ENCODE assay signal across 1 cellular context in the genomic region with DNA sequence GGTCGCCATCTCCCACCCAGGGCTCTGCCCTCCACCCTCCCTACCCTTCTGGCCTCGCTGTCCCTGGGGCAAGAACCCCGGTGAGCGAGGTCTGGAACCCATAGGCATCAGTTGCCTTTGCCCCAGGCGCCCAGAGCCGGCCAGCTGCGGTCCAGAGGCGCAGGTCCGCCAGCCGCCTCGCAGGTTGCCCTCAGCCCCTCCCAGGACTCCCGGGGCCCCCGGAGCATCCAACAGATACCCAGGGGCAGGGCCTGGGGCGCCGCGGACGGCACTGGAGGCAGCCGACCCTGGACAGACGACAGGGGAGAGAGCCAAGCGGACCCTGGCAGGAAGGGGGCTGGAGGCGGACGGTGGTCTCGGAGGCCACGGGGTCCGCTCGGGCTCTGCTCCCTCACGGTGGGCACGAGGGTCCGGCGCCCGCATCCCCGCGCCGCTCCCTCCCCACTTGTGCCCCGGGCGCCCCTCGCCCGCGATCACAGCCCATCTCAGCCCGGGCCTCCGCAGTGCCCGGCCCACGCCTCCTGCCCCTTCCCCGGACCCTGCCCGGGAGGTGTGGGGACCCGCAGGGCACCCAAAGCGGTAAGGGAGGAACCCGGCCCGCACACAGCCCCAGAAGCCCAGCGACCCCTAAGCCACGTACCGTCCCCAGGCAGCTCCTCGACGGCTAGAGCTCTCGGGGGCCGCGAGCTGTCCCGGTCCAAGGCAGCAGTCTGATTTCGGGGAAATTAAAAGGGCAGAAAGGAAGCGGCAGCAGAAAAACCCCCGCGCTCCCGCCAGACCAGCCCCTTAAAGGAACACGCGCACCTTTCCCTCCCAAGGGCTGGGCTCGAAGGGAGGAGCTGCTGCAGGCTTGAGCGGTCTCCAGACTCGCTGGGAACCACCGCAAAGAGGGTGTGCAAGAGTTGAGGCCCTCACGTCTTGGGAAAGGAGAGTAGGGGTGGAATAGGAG.
TF ChIP-seq lines count a peak whose summit lies in the region.

A gene with protein sequence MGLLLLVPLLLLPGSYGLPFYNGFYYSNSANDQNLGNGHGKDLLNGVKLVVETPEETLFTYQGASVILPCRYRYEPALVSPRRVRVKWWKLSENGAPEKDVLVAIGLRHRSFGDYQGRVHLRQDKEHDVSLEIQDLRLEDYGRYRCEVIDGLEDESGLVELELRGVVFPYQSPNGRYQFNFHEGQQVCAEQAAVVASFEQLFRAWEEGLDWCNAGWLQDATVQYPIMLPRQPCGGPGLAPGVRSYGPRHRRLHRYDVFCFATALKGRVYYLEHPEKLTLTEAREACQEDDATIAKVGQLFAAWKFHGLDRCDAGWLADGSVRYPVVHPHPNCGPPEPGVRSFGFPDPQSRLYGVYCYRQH (minus strand): TSS at position 726 of the 949 bp plus-strand sequence. CDS start 8,246 bp downstream, outside the sequence.

TF ChIP-seq in WTC11, 78 proteins besides CTCF, POLR2A, EP300 and RAD21 (continued from another document):
- TF ChIP-seq, protein P1, sequence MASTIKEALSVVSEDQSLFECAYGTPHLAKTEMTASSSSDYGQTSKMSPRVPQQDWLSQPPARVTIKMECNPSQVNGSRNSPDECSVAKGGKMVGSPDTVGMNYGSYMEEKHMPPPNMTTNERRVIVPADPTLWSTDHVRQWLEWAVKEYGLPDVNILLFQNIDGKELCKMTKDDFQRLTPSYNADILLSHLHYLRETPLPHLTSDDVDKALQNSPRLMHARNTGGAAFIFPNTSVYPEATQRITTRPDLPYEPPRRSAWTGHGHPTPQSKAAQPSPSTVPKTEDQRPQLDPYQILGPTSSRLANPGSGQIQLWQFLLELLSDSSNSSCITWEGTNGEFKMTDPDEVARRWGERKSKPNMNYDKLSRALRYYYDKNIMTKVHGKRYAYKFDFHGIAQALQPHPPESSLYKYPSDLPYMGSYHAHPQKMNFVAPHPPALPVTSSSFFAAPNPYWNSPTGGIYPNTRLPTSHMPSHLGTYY (CRISPR knock-in tag; IDR thresholded peaks at IDR 0.05): 0 out of 2 replicates have a peak, but pooled peaks have one; percentile 4
- TF ChIP-seq HMGA2 (CRISPR knock-in tag; IDR thresholded peaks at IDR 0.05) (no peak), NFE2L1 (CRISPR knock-in tag; IDR thresholded peaks at IDR 0.05) (no peak), CREM (CRISPR knock-in tag; IDR thresholded peaks at IDR 0.05) (peak; percentile 82), TCF7 (CRISPR knock-in tag; IDR thresholded peaks at IDR 0.05; ENCODE audit: low read depth) (no peak), SOX15 (CRISPR knock-in tag; IDR thresholded peaks at IDR 0.05) (no peak), ZNF416 (CRISPR knock-in tag; IDR thresholded peaks at IDR 0.05) (peak; percentile 75; the same call in 1 of the 2 replicates), JUN (CRISPR knock-in tag; IDR thresholded peaks at IDR 0.05) (no peak), ZNF671 (CRISPR knock-in tag; IDR thresholded peaks at IDR 0.05) (peak; percentile 5; the same call in 1 of the 2 replicates), FOXK1 (CRISPR knock-in tag; IDR thresholded peaks at IDR 0.05) (no peak), ATF1 (CRISPR knock-in tag; IDR thresholded peaks at IDR 0.05) (peak; percentile 77; the same call in 1 of the 2 replicates)
- TF ChIP-seq, protein P2, sequence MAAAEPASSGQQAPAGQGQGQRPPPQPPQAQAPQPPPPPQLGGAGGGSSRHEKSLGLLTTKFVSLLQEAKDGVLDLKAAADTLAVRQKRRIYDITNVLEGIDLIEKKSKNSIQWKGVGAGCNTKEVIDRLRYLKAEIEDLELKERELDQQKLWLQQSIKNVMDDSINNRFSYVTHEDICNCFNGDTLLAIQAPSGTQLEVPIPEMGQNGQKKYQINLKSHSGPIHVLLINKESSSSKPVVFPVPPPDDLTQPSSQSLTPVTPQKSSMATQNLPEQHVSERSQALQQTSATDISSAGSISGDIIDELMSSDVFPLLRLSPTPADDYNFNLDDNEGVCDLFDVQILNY (CRISPR knock-in tag; IDR thresholded peaks at IDR 0.05): peak; percentile 73; the same call in 1 of the 2 replicates
- TF ChIP-seq, protein P3, sequence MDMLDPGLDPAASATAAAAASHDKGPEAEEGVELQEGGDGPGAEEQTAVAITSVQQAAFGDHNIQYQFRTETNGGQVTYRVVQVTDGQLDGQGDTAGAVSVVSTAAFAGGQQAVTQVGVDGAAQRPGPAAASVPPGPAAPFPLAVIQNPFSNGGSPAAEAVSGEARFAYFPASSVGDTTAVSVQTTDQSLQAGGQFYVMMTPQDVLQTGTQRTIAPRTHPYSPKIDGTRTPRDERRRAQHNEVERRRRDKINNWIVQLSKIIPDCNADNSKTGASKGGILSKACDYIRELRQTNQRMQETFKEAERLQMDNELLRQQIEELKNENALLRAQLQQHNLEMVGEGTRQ (CRISPR knock-in tag; IDR thresholded peaks at IDR 0.05): no peak
- TF ChIP-seq, protein P4, sequence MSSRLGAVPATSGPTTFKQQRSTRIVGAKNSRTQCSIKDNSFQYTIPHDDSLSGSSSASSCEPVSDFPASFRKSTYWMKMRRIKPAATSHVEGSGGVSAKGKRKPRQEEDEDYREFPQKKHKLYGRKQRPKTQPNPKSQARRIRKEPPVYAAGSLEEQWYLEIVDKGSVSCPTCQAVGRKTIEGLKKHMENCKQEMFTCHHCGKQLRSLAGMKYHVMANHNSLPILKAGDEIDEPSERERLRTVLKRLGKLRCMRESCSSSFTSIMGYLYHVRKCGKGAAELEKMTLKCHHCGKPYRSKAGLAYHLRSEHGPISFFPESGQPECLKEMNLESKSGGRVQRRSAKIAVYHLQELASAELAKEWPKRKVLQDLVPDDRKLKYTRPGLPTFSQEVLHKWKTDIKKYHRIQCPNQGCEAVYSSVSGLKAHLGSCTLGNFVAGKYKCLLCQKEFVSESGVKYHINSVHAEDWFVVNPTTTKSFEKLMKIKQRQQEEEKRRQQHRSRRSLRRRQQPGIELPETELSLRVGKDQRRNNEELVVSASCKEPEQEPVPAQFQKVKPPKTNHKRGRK (CRISPR knock-in tag; IDR thresholded peaks at IDR 0.05; ENCODE audit: borderline replicate concordance): no peak
- TF ChIP-seq, protein P5, sequence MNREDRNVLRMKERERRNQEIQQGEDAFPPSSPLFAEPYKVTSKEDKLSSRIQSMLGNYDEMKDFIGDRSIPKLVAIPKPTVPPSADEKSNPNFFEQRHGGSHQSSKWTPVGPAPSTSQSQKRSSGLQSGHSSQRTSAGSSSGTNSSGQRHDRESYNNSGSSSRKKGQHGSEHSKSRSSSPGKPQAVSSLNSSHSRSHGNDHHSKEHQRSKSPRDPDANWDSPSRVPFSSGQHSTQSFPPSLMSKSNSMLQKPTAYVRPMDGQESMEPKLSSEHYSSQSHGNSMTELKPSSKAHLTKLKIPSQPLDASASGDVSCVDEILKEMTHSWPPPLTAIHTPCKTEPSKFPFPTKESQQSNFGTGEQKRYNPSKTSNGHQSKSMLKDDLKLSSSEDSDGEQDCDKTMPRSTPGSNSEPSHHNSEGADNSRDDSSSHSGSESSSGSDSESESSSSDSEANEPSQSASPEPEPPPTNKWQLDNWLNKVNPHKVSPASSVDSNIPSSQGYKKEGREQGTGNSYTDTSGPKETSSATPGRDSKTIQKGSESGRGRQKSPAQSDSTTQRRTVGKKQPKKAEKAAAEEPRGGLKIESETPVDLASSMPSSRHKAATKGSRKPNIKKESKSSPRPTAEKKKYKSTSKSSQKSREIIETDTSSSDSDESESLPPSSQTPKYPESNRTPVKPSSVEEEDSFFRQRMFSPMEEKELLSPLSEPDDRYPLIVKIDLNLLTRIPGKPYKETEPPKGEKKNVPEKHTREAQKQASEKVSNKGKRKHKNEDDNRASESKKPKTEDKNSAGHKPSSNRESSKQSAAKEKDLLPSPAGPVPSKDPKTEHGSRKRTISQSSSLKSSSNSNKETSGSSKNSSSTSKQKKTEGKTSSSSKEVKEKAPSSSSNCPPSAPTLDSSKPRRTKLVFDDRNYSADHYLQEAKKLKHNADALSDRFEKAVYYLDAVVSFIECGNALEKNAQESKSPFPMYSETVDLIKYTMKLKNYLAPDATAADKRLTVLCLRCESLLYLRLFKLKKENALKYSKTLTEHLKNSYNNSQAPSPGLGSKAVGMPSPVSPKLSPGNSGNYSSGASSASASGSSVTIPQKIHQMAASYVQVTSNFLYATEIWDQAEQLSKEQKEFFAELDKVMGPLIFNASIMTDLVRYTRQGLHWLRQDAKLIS (CRISPR knock-in tag; IDR thresholded peaks at IDR 0.05; ENCODE audit: borderline replicate concordance): 0 out of 2 replicates have a peak, but pooled peaks have one; percentile 24
- TF ChIP-seq, protein P6, sequence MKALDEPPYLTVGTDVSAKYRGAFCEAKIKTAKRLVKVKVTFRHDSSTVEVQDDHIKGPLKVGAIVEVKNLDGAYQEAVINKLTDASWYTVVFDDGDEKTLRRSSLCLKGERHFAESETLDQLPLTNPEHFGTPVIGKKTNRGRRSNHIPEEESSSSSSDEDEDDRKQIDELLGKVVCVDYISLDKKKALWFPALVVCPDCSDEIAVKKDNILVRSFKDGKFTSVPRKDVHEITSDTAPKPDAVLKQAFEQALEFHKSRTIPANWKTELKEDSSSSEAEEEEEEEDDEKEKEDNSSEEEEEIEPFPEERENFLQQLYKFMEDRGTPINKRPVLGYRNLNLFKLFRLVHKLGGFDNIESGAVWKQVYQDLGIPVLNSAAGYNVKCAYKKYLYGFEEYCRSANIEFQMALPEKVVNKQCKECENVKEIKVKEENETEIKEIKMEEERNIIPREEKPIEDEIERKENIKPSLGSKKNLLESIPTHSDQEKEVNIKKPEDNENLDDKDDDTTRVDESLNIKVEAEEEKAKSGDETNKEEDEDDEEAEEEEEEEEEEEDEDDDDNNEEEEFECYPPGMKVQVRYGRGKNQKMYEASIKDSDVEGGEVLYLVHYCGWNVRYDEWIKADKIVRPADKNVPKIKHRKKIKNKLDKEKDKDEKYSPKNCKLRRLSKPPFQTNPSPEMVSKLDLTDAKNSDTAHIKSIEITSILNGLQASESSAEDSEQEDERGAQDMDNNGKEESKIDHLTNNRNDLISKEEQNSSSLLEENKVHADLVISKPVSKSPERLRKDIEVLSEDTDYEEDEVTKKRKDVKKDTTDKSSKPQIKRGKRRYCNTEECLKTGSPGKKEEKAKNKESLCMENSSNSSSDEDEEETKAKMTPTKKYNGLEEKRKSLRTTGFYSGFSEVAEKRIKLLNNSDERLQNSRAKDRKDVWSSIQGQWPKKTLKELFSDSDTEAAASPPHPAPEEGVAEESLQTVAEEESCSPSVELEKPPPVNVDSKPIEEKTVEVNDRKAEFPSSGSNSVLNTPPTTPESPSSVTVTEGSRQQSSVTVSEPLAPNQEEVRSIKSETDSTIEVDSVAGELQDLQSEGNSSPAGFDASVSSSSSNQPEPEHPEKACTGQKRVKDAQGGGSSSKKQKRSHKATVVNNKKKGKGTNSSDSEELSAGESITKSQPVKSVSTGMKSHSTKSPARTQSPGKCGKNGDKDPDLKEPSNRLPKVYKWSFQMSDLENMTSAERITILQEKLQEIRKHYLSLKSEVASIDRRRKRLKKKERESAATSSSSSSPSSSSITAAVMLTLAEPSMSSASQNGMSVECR (CRISPR knock-in tag; IDR thresholded peaks at IDR 0.05; ENCODE audit: borderline replicate concordance): peak; percentile 37; the same call in 1 of the 2 replicates
- TF ChIP-seq, protein P7, sequence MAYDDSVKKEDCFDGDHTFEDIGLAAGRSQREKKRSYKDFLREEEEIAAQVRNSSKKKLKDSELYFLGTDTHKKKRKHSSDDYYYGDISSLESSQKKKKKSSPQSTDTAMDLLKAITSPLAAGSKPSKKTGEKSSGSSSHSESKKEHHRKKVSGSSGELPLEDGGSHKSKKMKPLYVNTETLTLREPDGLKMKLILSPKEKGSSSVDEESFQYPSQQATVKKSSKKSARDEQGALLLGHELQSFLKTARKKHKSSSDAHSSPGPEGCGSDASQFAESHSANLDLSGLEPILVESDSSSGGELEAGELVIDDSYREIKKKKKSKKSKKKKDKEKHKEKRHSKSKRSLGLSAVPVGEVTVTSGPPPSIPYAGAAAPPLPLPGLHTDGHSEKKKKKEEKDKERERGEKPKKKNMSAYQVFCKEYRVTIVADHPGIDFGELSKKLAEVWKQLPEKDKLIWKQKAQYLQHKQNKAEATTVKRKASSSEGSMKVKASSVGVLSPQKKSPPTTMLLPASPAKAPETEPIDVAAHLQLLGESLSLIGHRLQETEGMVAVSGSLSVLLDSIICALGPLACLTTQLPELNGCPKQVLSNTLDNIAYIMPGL (CRISPR knock-in tag; IDR thresholded peaks at IDR 0.05): peak; percentile 81
